In genomic region chr9:136954270-136955083, GRCh38 we compare ENCODE assay signal across 23 cellular contexts. TPM values are rescaled to one million over a fixed set of nuclear protein-coding genes. Genes with fewer than 3 reads are reported as not detected.
DNase-seq lines count a peak whose midpoint lies in the region; ATAC-seq and TF ChIP-seq lines count a peak whose summit lies in the region.
"Had no signal": no experiment of that assay in that cellular context is flagged by ENCODE, and none has a peak within 500 bp of the region (broad histone marks: within the 10 kb centered on the region; RNA-seq: fewer than 3 reads in every experiment).

No MANE protein-coding gene starts in this region.

- no peak overlapping the region for H2BK120ac ChIP-seq in trophoblast cell (ENCODE audit: insufficient read depth, low read length, poor library complexity)

- no peak for ATAC-seq in left ventricle myocardium superior
- ATAC-seq in left cardiac atrium = no peak
- no peak for ATAC-seq in HG02623 (IDR thresholded peaks at IDR 0.05; ENCODE audit: unreplicated experiment)
- ATAC-seq: A549 had no signal

- no peak overlapping the region for H3K4ac ChIP-seq in trophoblast cell (ENCODE audit: low read depth, low read length)

- H3K4me3 Mint-ChIP-seq in glutamatergic neuron (ENCODE audit: unreplicated experiment) = no peak overlapping the region
- H3K4me3 Mint-ChIP-seq: CD4-positive, alpha-beta memory T cell; H9 had no signal

- H3K27ac Mint-ChIP-seq in glutamatergic neuron (ENCODE audit: unreplicated experiment) = no peak overlapping the region
- H3K27ac Mint-ChIP-seq: H9, IgD-negative memory B cell had no signal

- DNase-seq in left ventricle myocardium superior (peak; percentile 25), left cardiac atrium (no peak), glutamatergic neuron (peak; percentile 19), trophoblast cell (no peak), GM19240 (ENCODE audit: insufficient read length, low spot score) (no peak)
- DNase-seq: DMS153, GDM1, H9, Karpas-422, NCI-H1417 treated with DMSO at 0.1 percent for 48 hours, NCI-H187 treated with DMSO at 0.1 percent for 48 hours, NCI-H2227 treated with DMSO at 0.1 percent for 48 hours, NCI-H524, PC-9 had no signal

- peaks cover 10% of the 10 kb centered on the region for H3K79me1 ChIP-seq in trophoblast cell (ENCODE audit: low read length)

- H3K4me3 ChIP-seq in trophoblast cell (ENCODE audit: low read depth, low read length) = peak overlapping the region; percentile 59
- H3K4me3 ChIP-seq: A549, PC-9, SJCRH30 had no signal

- no peak overlapping the region for H3K4me2 ChIP-seq in trophoblast cell (ENCODE audit: low read length)
- H3K4me2 ChIP-seq: A549, PC-9 had no signal

- no peak overlapping the region for H2BK5ac ChIP-seq in trophoblast cell (ENCODE audit: low read depth, low read length, poor library complexity)

- H3K27me3 ChIP-seq in trophoblast cell (ENCODE audit: insufficient read depth, low read length) = no peaks in the 10 kb centered on the region

- intact Hi-C loops in left ventricle myocardium superior (cut with micrococcal nuclease) = no loop called here
- intact Hi-C loops in left cardiac atrium (cut with DNase I) = no loop called here

- peaks cover 6 to 9% of the 10 kb centered on the region in 2 experiments for H3K4me1 ChIP-seq in trophoblast cell (ENCODE audit: control insufficient read depth in 1 of 2, insufficient read depth in 2 of 2, low read length in 2 of 2)
- H3K4me1 ChIP-seq: SJCRH30 had no signal

- no peak overlapping the region for H2AK5ac ChIP-seq in trophoblast cell (ENCODE audit: low read length)

- H3K9me3 Mint-ChIP-seq in glutamatergic neuron (ENCODE audit: unreplicated experiment) = peaks cover 10% of the 10 kb centered on the region
- H3K9me3 Mint-ChIP-seq: IgD-negative memory B cell had no signal

- H2AFZ ChIP-seq in trophoblast cell (ENCODE audit: insufficient read depth, low read length, poor library complexity) = no peak overlapping the region
- H2AFZ ChIP-seq: PC-9 had no signal

- H3K18ac ChIP-seq in trophoblast cell (ENCODE audit: low read length) = no peak overlapping the region

- no peaks in the 10 kb centered on the region for H3K36me3 Mint-ChIP-seq in glutamatergic neuron (ENCODE audit: unreplicated experiment)
- H3K36me3 Mint-ChIP-seq: IgD-negative memory B cell had no signal

- peaks cover 3% of the 10 kb centered on the region for H3K79me2 ChIP-seq in trophoblast cell (ENCODE audit: control insufficient read depth, insufficient read depth, low read length, poor library complexity)

- no peak overlapping the region for H2BK12ac ChIP-seq in trophoblast cell (ENCODE audit: low read length)

- no peak overlapping the region for H4K91ac ChIP-seq in trophoblast cell (ENCODE audit: low read depth, low read length)

- H4K8ac ChIP-seq in trophoblast cell (ENCODE audit: low read depth, low read length) = no peak overlapping the region

- peaks cover 4% of the 10 kb centered on the region for H3K27me3 Mint-ChIP-seq in glutamatergic neuron (ENCODE audit: unreplicated experiment)
- H3K27me3 Mint-ChIP-seq: CD4-positive, alpha-beta memory T cell had no signal

- no CpG with 5 or more reads among the region's 25 CpGs for WGBS in trophoblast cell (ENCODE audit: extremely low coverage, insufficient coverage, insufficient read length)

- H3K14ac ChIP-seq in trophoblast cell (ENCODE audit: low read length) = no peak overlapping the region

- H3K36me3 ChIP-seq in trophoblast cell (ENCODE audit: control insufficient read depth in 1 of 2, insufficient read depth in 2 of 2, low read length in 2 of 2) = no peaks in the 10 kb centered on the region
- H3K36me3 ChIP-seq: SJCRH30 had no signal

- H3K27ac ChIP-seq in trophoblast cell (ENCODE audit: low read depth, low read length) = no peak overlapping the region
- H3K27ac ChIP-seq: A549, HL-60, PC-9, RWPE1, SJCRH30 had no signal

- no peak overlapping the region for H3K23ac ChIP-seq in trophoblast cell (ENCODE audit: low read length)

- no peak overlapping the region for H4K12ac ChIP-seq in trophoblast cell (ENCODE audit: low read depth, low read length)

- peaks cover 10% of the 10 kb centered on the region for H3K9me3 ChIP-seq in trophoblast cell (ENCODE audit: insufficient read depth, low read depth, low read length)
- H3K9me3 ChIP-seq: A549, SJCRH30 had no signal

- H3K4me1 Mint-ChIP-seq in glutamatergic neuron (ENCODE audit: low read depth, unreplicated experiment) = no peaks in the 10 kb centered on the region

- H3K9ac ChIP-seq in trophoblast cell (ENCODE audit: low read length) = no peak overlapping the region

- TF ChIP-seq CTCF in glutamatergic neuron (IDR thresholded peaks at IDR 0.05; ENCODE audit: partially characterized antibody, unreplicated experiment) = no peak

RNA-seq across cellular contexts. Expression of gene LCN12, which starts 2.4 kb away (rescaled TPM):
- total RNA-seq in left ventricle myocardium superior = 3.6 TPM
- total RNA-seq in left cardiac atrium = 10 to 100 TPM in 1 of 2 donors, 1 to 10 TPM in 1; 7.0 to 11.9 TPM
- 2.9 TPM for total RNA-seq in glutamatergic neuron (ENCODE audit: unreplicated experiment)
- 0.25 and 0.31 TPM in 2 replicates for polyA plus RNA-seq in trophoblast cell (2013)
- total RNA-seq: Daoy, SJCRH30 had no signal
- polyA plus RNA-seq: CD4-positive, alpha-beta memory T cell; IgD-negative memory B cell had no signal

RNA-seq across cellular contexts. Expression of gene C8G, which starts 9.4 kb away (rescaled TPM):
- total RNA-seq in left ventricle myocardium superior = 2.2 TPM
- 1 to 10 TPM in 1 of 2 donors, under 1 TPM in 1; 0.88 to 3.5 TPM for total RNA-seq in left cardiac atrium
- 14.5 TPM for total RNA-seq in glutamatergic neuron (ENCODE audit: unreplicated experiment)
- polyA plus RNA-seq in trophoblast cell (2013) = 1.2 and 2.2 TPM in 2 replicates
- total RNA-seq: Daoy, SJCRH30 had no signal
- polyA plus RNA-seq: IgD-negative memory B cell had no signal

RNA-seq across cellular contexts. Expression of gene FBXW5, which starts 9.9 kb away (rescaled TPM):
- 162 TPM for total RNA-seq in left ventricle myocardium superior
- 100 to 1,000 TPM in 1 of 2 donors, 10 to 100 TPM in 1; 98.4 to 130 TPM for total RNA-seq in left cardiac atrium
- 77.9 TPM for total RNA-seq in glutamatergic neuron (ENCODE audit: unreplicated experiment)
- polyA plus RNA-seq in trophoblast cell (2013) = 74.0 and 80.2 TPM in 2 replicates

RNA-seq across cellular contexts. Expression of gene PTGDS, which starts 22.8 kb away (rescaled TPM):
- total RNA-seq in left ventricle myocardium superior (5,424 TPM), left cardiac atrium (1,000 to 10,000 TPM; 3,329 to 4,014 TPM), glutamatergic neuron (ENCODE audit: unreplicated experiment) (not detected)
- polyA plus RNA-seq in trophoblast cell (2013) = 4.4 and 4.7 TPM in 2 replicates
- total RNA-seq: Daoy, SJCRH30 had no signal
- polyA plus RNA-seq: IgD-negative memory B cell had no signal

RNA-seq across cellular contexts. Expression of gene LCNL1, which starts 28.3 kb away (rescaled TPM):
- total RNA-seq in left ventricle myocardium superior = 18.3 TPM
- 1 to 10 TPM; 6.4 to 9.6 TPM for total RNA-seq in left cardiac atrium
- not detected for total RNA-seq in glutamatergic neuron (ENCODE audit: unreplicated experiment)
- 0.15 and 0.17 TPM in 2 replicates for polyA plus RNA-seq in trophoblast cell (2013)
- total RNA-seq: Daoy, MCF 10A, SJCRH30 had no signal
- polyA plus RNA-seq: CD4-positive, alpha-beta memory T cell; IgD-negative memory B cell had no signal

Comparison
In these comparisons a context has a peak if more than half of its experiments do, and no peak if none do; other contexts are left out.
1. DNase-seq: peak in left ventricle myocardium superior (single experiment) and glutamatergic neuron (single experiment); none in left cardiac atrium (single experiment), trophoblast cell (0 of 2) and GM19240 (single experiment).